ENCODE assay signal across 21 cellular contexts in the genomic region with DNA sequence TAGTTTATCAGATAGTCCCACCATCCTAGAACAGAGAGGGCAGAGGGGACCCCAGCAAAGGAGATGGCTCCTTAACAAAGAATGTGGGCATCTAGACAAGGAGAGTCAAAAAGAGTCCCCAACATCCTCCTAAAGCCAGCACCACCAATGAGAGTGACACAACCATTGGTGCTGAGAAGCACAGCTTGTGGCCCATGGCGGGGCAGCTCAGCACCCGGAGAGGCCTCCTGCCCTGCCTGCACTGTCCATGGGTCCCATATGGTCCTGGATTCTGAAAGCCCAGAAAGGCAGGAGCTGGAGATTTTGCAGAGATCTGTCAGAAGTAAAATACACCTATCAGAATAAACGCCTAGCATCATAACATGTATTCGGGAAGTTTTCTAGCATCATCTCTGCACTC.
DNase-seq lines count a peak whose midpoint lies in the region; FAIRE-seq and TF ChIP-seq lines count a peak whose summit lies in the region.
"Had no signal": no experiment of that assay in that cellular context is flagged by ENCODE, and none has a peak within 500 bp of the region (broad histone marks: within the 10 kb centered on the region; RNA-seq: fewer than 3 reads in every experiment).

No MANE protein-coding gene starts in this region.

- H3K27ac Mint-ChIP-seq in activated CD4-positive, alpha-beta memory T cell treated with anti-CD3 and anti-CD28 coated beads, Interleukin-2, amount 10 ng/mL, durations not matched to agents 7 days and 5 days: no peak overlapping the region
- H3K27ac Mint-ChIP-seq in activated CD4-positive, alpha-beta memory T cell treated with anti-CD3 and anti-CD28 coated beads for 36 hours: no peak overlapping the region
- no peak overlapping the region for H3K27ac Mint-ChIP-seq in endodermal cell
- no peak overlapping the region for H3K27ac Mint-ChIP-seq in type B pancreatic cell
- H3K27ac Mint-ChIP-seq in CD4-positive, alpha-beta memory T cell: no peak overlapping the region
- H3K27ac Mint-ChIP-seq: HFFc6 had no signal

- peaks cover 4% of the 10 kb centered on the region for H3K4me1 Mint-ChIP-seq in activated CD4-positive, alpha-beta memory T cell treated with anti-CD3 and anti-CD28 coated beads, Interleukin-2, amount 10 ng/mL, durations not matched to agents 7 days and 5 days
- H3K4me1 Mint-ChIP-seq in activated CD4-positive, alpha-beta memory T cell treated with anti-CD3 and anti-CD28 coated beads for 36 hours (ENCODE audit: low read depth): peaks cover 4% of the 10 kb centered on the region
- H3K4me1 Mint-ChIP-seq in endodermal cell: peaks cover 8% of the 10 kb centered on the region
- peaks cover 21% of the 10 kb centered on the region for H3K4me1 Mint-ChIP-seq in type B pancreatic cell (ENCODE audit: unreplicated experiment)
- H3K4me1 Mint-ChIP-seq in CD4-positive, alpha-beta memory T cell: peaks cover 0 to 7% (median 3%) of the 10 kb centered on the region in 4 donors

- POLR2A ChIA-PET in activated CD4-positive, alpha-beta memory T cell treated with anti-CD3 and anti-CD28 coated beads, Interleukin-2, amount 10 ng/mL, durations not matched to agents 7 days and 5 days (lab: Charles Lee): no interaction called here
- POLR2A ChIA-PET in activated CD4-positive, alpha-beta memory T cell treated with anti-CD3 and anti-CD28 coated beads for 36 hours (lab: Charles Lee): no interaction called here
- POLR2A ChIA-PET in CD4-positive, alpha-beta memory T cell (lab: Charles Lee; ENCODE audit: partially characterized antibody): no interaction called here

- no peak overlapping the region for H3K27ac ChIP-seq in endodermal cell (ENCODE audit: low read depth, low read length)
- H3K27ac ChIP-seq in neuronal stem cell (replicated peaks; ENCODE audit: low read length): no peak overlapping the region
- no peak overlapping the region for H3K27ac ChIP-seq in CD4-positive, alpha-beta memory T cell (ENCODE audit: low read depth, low read length)
- H3K27ac ChIP-seq: 22Rv1 had no signal

- H4K8ac ChIP-seq in neuronal stem cell (ENCODE audit: low read depth, low read length): no peak overlapping the region

- H3K4me1 ChIP-seq in endodermal cell (ENCODE audit: control insufficient read depth, insufficient read depth, low read length) (peaks cover 4% of the 10 kb centered on the region), neuronal stem cell (ENCODE audit: control insufficient read depth in 2 of 2, insufficient read depth in 1 of 2, low read depth in 1 of 2, low read length in 2 of 2) (no peaks in the 10 kb centered on the region)
- H3K4me1 ChIP-seq in CD4-positive, alpha-beta memory T cell (ENCODE audit: insufficient read depth, low read length): no peaks in the 10 kb centered on the region

- peak; percentile 11 for DNase-seq in activated CD4-positive, alpha-beta memory T cell treated with anti-CD3 and anti-CD28 coated beads, Interleukin-2, amount 10 ng/mL, durations not matched to agents 7 days and 5 days
- DNase-seq in activated CD4-positive, alpha-beta memory T cell treated with anti-CD3 and anti-CD28 coated beads for 36 hours: no peak
- peak; percentile 6 for DNase-seq in endodermal cell
- DNase-seq in neuronal stem cell (ENCODE audit: low spot score): no peak
- peak; percentile 57 for DNase-seq in type B pancreatic cell (ENCODE audit: extremely low spot score, unreplicated experiment)
- no peak for DNase-seq in CD4-positive, alpha-beta memory T cell
- no peak for DNase-seq in DMS153 treated with DMSO at 0.1 percent for 48 hours (lab: John Stamatoyannopoulos, UW; ENCODE audit: unreplicated experiment)
- no peak for DNase-seq in urothelium cell line (ENCODE audit: low spot score)
- DNase-seq: AML-193, COR-L47, H7, HFFc6, KG1, NCI-H1694 treated with DMSO at 0.1 percent for 48 hours, NCI-H2107, NCI-H510A treated with DMSO at 0.1 percent for 48 hours, NCI-H774, OCI-M1 had no signal

- WGBS in endodermal cell (ENCODE audit: insufficient coverage in 1 of 2, insufficient read length in 1 of 2), 2 experiments: 89 to 91% methylated on average over 3 to 4 of the region's 4 CpGs
- WGBS in neuronal stem cell (ENCODE audit: extremely low coverage in 2 of 2, insufficient read length in 2 of 2, insufficient replicate concordance in 1 of 2), 2 donors: no CpG with 5 or more reads among the region's 4 CpGs

- TF ChIP-seq CTCF in endodermal cell (conservative IDR thresholded peaks at IDR 0.05) (no peak), type B pancreatic cell (conservative IDR thresholded peaks at IDR 0.05) (no peak)

- H2BK5ac ChIP-seq in neuronal stem cell (ENCODE audit: low read length): no peak overlapping the region

- no peaks in the 10 kb centered on the region for H3K79me1 ChIP-seq in neuronal stem cell (ENCODE audit: low read depth, low read length)

- no peak overlapping the region for H4K91ac ChIP-seq in neuronal stem cell (ENCODE audit: low read depth, low read length, poor library complexity)

- CTCF ChIA-PET in activated CD4-positive, alpha-beta memory T cell treated with anti-CD3 and anti-CD28 coated beads, Interleukin-2, amount 10 ng/mL, durations not matched to agents 7 days and 5 days (lab: Charles Lee): no interaction called here
- CTCF ChIA-PET in activated CD4-positive, alpha-beta memory T cell treated with anti-CD3 and anti-CD28 coated beads for 36 hours (lab: Charles Lee): no interaction called here
- CTCF ChIA-PET in CD4-positive, alpha-beta memory T cell (lab: Charles Lee; ENCODE audit: partially characterized antibody): no interaction called here

- H3K4me2 ChIP-seq in neuronal stem cell (ENCODE audit: insufficient read depth, low read length, poor library complexity, severe bottlenecking): no peak overlapping the region

- H3K23ac ChIP-seq in neuronal stem cell (ENCODE audit: low read depth, low read length, poor library complexity): no peak overlapping the region

- no peak overlapping the region for H3K4me3 Mint-ChIP-seq in activated CD4-positive, alpha-beta memory T cell treated with anti-CD3 and anti-CD28 coated beads, Interleukin-2, amount 10 ng/mL, durations not matched to agents 7 days and 5 days
- no peak overlapping the region for H3K4me3 Mint-ChIP-seq in activated CD4-positive, alpha-beta memory T cell treated with anti-CD3 and anti-CD28 coated beads for 36 hours
- H3K4me3 Mint-ChIP-seq in endodermal cell (no peak overlapping the region), type B pancreatic cell (no peak overlapping the region)
- no peak overlapping the region for H3K4me3 Mint-ChIP-seq in CD4-positive, alpha-beta memory T cell
- H3K4me3 Mint-ChIP-seq: CD14-positive monocyte, HFFc6 had no signal

- H2BK120ac ChIP-seq in neuronal stem cell (ENCODE audit: low read depth, low read length): no peak overlapping the region

- H3K36me3 ChIP-seq in endodermal cell (ENCODE audit: control insufficient read depth, insufficient read depth, low read length) (no peaks in the 10 kb centered on the region), neuronal stem cell (replicated peaks in 1 of 2; ENCODE audit: control insufficient read depth in 2 of 2, insufficient read depth in 2 of 2, low read length in 2 of 2) (no peaks in the 10 kb centered on the region)
- H3K36me3 ChIP-seq in CD4-positive, alpha-beta memory T cell (ENCODE audit: insufficient read depth, low read length): no peaks in the 10 kb centered on the region

- H3K4me3 ChIP-seq in endodermal cell (ENCODE audit: low read length): no peak overlapping the region
- H3K4me3 ChIP-seq in neuronal stem cell (ENCODE audit: low read length in 2 of 2): no peak overlapping the region
- H3K4me3 ChIP-seq in CD4-positive, alpha-beta memory T cell (ENCODE audit: low read length in 2 of 2): no peak overlapping the region

- no peaks in the 10 kb centered on the region for H3K9me3 Mint-ChIP-seq in activated CD4-positive, alpha-beta memory T cell treated with anti-CD3 and anti-CD28 coated beads, Interleukin-2, amount 10 ng/mL, durations not matched to agents 7 days and 5 days
- H3K9me3 Mint-ChIP-seq in activated CD4-positive, alpha-beta memory T cell treated with anti-CD3 and anti-CD28 coated beads for 36 hours: no peaks in the 10 kb centered on the region
- H3K9me3 Mint-ChIP-seq in endodermal cell (no peaks in the 10 kb centered on the region), type B pancreatic cell (peaks cover 5% of the 10 kb centered on the region)
- no peaks in the 10 kb centered on the region for H3K9me3 Mint-ChIP-seq in CD4-positive, alpha-beta memory T cell
- H3K9me3 Mint-ChIP-seq: HFFc6 had no signal

- H2AFZ ChIP-seq in neuronal stem cell (ENCODE audit: low read length): no peak overlapping the region

- FAIRE-seq in urothelium cell line (lab: Jason Lieb, UNC): no peak
- FAIRE-seq: G401.6 had no signal

- peak overlapping the region; percentile 81 for H3K18ac ChIP-seq in neuronal stem cell (ENCODE audit: low read length)

- no peak overlapping the region for H3K9ac ChIP-seq in endodermal cell (ENCODE audit: extremely low read depth, low read length, poor library complexity, severe bottlenecking)
- no peak overlapping the region for H3K9ac ChIP-seq in neuronal stem cell (ENCODE audit: low read depth, low read length, poor library complexity)

- H3K36me3 Mint-ChIP-seq in activated CD4-positive, alpha-beta memory T cell treated with anti-CD3 and anti-CD28 coated beads, Interleukin-2, amount 10 ng/mL, durations not matched to agents 7 days and 5 days (ENCODE audit: low read depth): no peaks in the 10 kb centered on the region
- no peaks in the 10 kb centered on the region for H3K36me3 Mint-ChIP-seq in activated CD4-positive, alpha-beta memory T cell treated with anti-CD3 and anti-CD28 coated beads for 36 hours
- no peaks in the 10 kb centered on the region for H3K36me3 Mint-ChIP-seq in endodermal cell (ENCODE audit: low read depth)
- H3K36me3 Mint-ChIP-seq in type B pancreatic cell: peaks cover 4% of the 10 kb centered on the region
- no peaks in the 10 kb centered on the region for H3K36me3 Mint-ChIP-seq in CD4-positive, alpha-beta memory T cell
- H3K36me3 Mint-ChIP-seq: CD14-positive monocyte had no signal

- H3K27me3 ChIP-seq in endodermal cell (ENCODE audit: control insufficient read depth, insufficient read depth, low read length, poor library complexity, severe bottlenecking) (no peaks in the 10 kb centered on the region), neuronal stem cell (ENCODE audit: control insufficient read depth in 3 of 3, insufficient read depth in 3 of 3, low read depth in 1 of 3, low read length in 3 of 3) (no peaks in the 10 kb centered on the region)
- H3K27me3 ChIP-seq in CD4-positive, alpha-beta memory T cell (ENCODE audit: insufficient read depth, low read length): no peaks in the 10 kb centered on the region

- intact Hi-C loops in activated CD4-positive, alpha-beta memory T cell treated with anti-CD3 and anti-CD28 coated beads for 36 hours (cut with micrococcal nuclease): no loop called here
- intact Hi-C loops in CD4-positive, alpha-beta memory T cell (cut with micrococcal nuclease): no loop called here

- H2BK12ac ChIP-seq in neuronal stem cell (ENCODE audit: low read length): no peak overlapping the region

- H3K9me3 ChIP-seq in endodermal cell (ENCODE audit: control insufficient read depth, low read length) (no peaks in the 10 kb centered on the region), neuronal stem cell (replicated peaks in 1 of 2; ENCODE audit: control insufficient read depth in 2 of 2, insufficient read depth in 1 of 2, low read depth in 1 of 2, low read length in 2 of 2) (no peaks in the 10 kb centered on the region)
- no peaks in the 10 kb centered on the region for H3K9me3 ChIP-seq in CD4-positive, alpha-beta memory T cell (ENCODE audit: control insufficient read depth in 1 of 2, low read length in 2 of 2)

- H2BK15ac ChIP-seq in neuronal stem cell (ENCODE audit: low read length): no peak overlapping the region

- H3K4ac ChIP-seq in neuronal stem cell (ENCODE audit: low read length): no peak overlapping the region

- H3K14ac ChIP-seq in neuronal stem cell (ENCODE audit: low read length): no peak overlapping the region

- H2AK5ac ChIP-seq in neuronal stem cell (ENCODE audit: low read depth, low read length): no peak overlapping the region

- H3K27me3 Mint-ChIP-seq in activated CD4-positive, alpha-beta memory T cell treated with anti-CD3 and anti-CD28 coated beads, Interleukin-2, amount 10 ng/mL, durations not matched to agents 7 days and 5 days: peaks cover 19% of the 10 kb centered on the region
- H3K27me3 Mint-ChIP-seq in activated CD4-positive, alpha-beta memory T cell treated with anti-CD3 and anti-CD28 coated beads for 36 hours: peaks cover 9% of the 10 kb centered on the region
- H3K27me3 Mint-ChIP-seq in endodermal cell (ENCODE audit: insufficient read depth): no peaks in the 10 kb centered on the region
- H3K27me3 Mint-ChIP-seq in type B pancreatic cell: peaks cover 61% of the 10 kb centered on the region
- peaks cover 5 to 11% of the 10 kb centered on the region in 2 donors for H3K27me3 Mint-ChIP-seq in CD4-positive, alpha-beta memory T cell

Comparison
In these comparisons a context has a peak if more than half of its experiments do, and no peak if none do; other contexts are left out.
1. DNase-seq: peak in activated CD4-positive, alpha-beta memory T cell treated with anti-CD3 and anti-CD28 coated beads, Interleukin-2, amount 10 ng/mL, durations not matched to agents 7 days and 5 days (single experiment), endodermal cell (single experiment) and type B pancreatic cell (single experiment); none in activated CD4-positive, alpha-beta memory T cell treated with anti-CD3 and anti-CD28 coated beads for 36 hours (single experiment), neuronal stem cell (single experiment), CD4-positive, alpha-beta memory T cell (0 of 5), DMS153 treated with DMSO at 0.1 percent for 48 hours (single experiment) and urothelium cell line (single experiment).